Comparison of ENCODE assay signal across 1 cellular context in genomic region chr6:87731818-87732661, GRCh38.
TF ChIP-seq lines count a peak whose summit lies in the region.

No MANE protein-coding gene starts in this region.

TF ChIP-seq in GM23338, 12 proteins besides CTCF, POLR2A, EP300 and RAD21 (continued from another document):
- TF ChIP-seq ZNF462 (CRISPR knock-in tag; IDR thresholded peaks at IDR 0.05) (no peak), STAT1 (IDR thresholded peaks at IDR 0.05; ENCODE audit: unreplicated experiment) (no peak), CREB1 (CRISPR knock-in tag; IDR thresholded peaks at IDR 0.05; ENCODE audit: low read depth) (no peak), ZNF331 (CRISPR knock-in tag; IDR thresholded peaks at IDR 0.05; ENCODE audit: low read depth) (no peak), POLR2AphosphoS5 (IDR thresholded peaks at IDR 0.05; ENCODE audit: low read depth) (no peak), ETS1 (IDR thresholded peaks at IDR 0.05) (no peak), EZH2phosphoT487 (IDR thresholded peaks at IDR 0.05; ENCODE audit: unreplicated experiment) (no peak), NANOG (IDR thresholded peaks at IDR 0.05; ENCODE audit: borderline replicate concordance) (no peak)
